In genomic region chr5:73625905-73626811, GRCh38 we compare ENCODE assay signal across 9 cellular contexts. TPM values are rescaled to one million over a fixed set of nuclear protein-coding genes. Genes with fewer than 3 reads are reported as not detected.
DNase-seq lines count a peak whose midpoint lies in the region; ATAC-seq and TF ChIP-seq lines count a peak whose summit lies in the region.
"Had no signal": no experiment of that assay in that cellular context is flagged by ENCODE, and none has a peak within 500 bp of the region (broad histone marks: within the 10 kb centered on the region; RNA-seq: fewer than 3 reads in every experiment).

A gene with protein sequence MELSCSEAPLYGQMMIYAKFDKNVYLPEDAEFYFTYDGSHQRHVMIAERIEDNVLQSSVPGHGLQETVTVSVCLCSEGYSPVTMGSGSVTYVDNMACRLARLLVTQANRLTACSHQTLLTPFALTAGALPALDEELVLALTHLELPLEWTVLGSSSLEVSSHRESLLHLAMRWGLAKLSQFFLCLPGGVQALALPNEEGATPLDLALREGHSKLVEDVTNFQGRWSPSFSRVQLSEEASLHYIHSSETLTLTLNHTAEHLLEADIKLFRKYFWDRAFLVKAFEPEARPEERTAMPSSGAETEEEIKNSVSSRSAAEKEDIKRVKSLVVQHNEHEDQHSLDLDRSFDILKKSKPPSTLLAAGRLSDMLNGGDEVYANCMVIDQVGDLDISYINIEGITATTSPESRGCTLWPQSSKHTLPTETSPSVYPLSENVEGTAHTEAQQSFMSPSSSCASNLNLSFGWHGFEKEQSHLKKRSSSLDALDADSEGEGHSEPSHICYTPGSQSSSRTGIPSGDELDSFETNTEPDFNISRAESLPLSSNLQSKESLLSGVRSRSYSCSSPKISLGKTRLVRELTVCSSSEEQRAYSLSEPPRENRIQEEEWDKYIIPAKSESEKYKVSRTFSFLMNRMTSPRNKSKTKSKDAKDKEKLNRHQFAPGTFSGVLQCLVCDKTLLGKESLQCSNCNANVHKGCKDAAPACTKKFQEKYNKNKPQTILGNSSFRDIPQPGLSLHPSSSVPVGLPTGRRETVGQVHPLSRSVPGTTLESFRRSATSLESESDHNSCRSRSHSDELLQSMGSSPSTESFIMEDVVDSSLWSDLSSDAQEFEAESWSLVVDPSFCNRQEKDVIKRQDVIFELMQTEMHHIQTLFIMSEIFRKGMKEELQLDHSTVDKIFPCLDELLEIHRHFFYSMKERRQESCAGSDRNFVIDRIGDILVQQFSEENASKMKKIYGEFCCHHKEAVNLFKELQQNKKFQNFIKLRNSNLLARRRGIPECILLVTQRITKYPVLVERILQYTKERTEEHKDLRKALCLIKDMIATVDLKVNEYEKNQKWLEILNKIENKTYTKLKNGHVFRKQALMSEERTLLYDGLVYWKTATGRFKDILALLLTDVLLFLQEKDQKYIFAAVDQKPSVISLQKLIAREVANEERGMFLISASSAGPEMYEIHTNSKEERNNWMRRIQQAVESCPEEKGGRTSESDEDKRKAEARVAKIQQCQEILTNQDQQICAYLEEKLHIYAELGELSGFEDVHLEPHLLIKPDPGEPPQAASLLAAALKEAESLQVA (N-terminal part only) (plus strand): TSS chr5:73626196. CDS start chr5:73684852, 58,656 bp downstream.

- 2% methylated on average over 30 of the region's 97 CpGs for WGBS in esophagus muscularis mucosa

- POLR2A ChIA-PET in CD4-positive, alpha-beta T cell (lab: Charles Lee), result no interaction called here
- POLR2A ChIA-PET in activated CD4-positive, alpha-beta memory T cell treated with anti-CD3 and anti-CD28 coated beads, Interleukin-2, amount 10 ng/mL, durations not matched to agents 7 days and 5 days (lab: Charles Lee), result no interaction called here

- no peaks in the 10 kb centered on the region for H3K36me3 Mint-ChIP-seq in CD4-positive, alpha-beta T cell (ENCODE audit: low read depth)
- no peaks in the 10 kb centered on the region for H3K36me3 Mint-ChIP-seq in activated CD4-positive, alpha-beta memory T cell treated with anti-CD3 and anti-CD28 coated beads, Interleukin-2, amount 10 ng/mL, durations not matched to agents 7 days and 5 days (ENCODE audit: low read depth)

- H3K4me3 Mint-ChIP-seq in CD4-positive, alpha-beta T cell, result peak within 1 kb of the TSS; percentile 85
- H3K4me3 Mint-ChIP-seq in activated CD4-positive, alpha-beta memory T cell treated with anti-CD3 and anti-CD28 coated beads, Interleukin-2, amount 10 ng/mL, durations not matched to agents 7 days and 5 days, result peak within 1 kb of the TSS; percentile 33

- CTCF ChIA-PET in CD4-positive, alpha-beta T cell (lab: Charles Lee), result no interaction called here
- CTCF ChIA-PET in activated CD4-positive, alpha-beta memory T cell treated with anti-CD3 and anti-CD28 coated beads, Interleukin-2, amount 10 ng/mL, durations not matched to agents 7 days and 5 days (lab: Charles Lee), result interaction anchor here (1.0 to 1.3 kb wide), 2 partner anchors 29 to 35 kb away, joined by 3 to 4 read pairs; no protein-coding TSS in a partner anchor

- TF ChIP-seq EP300 in esophagus muscularis mucosa (IDR thresholded peaks at IDR 0.05), result no peak

- peak in 3 of 10 experiments; percentile 3 to 10 (median 4) for DNase-seq in CD4-positive, alpha-beta T cell
- DNase-seq in GM20000 (ENCODE audit: low spot score) (peak; percentile 79), NCI-H146 (lab: John Stamatoyannopoulos, UW) (peak; percentile 88), esophagus muscularis mucosa (ENCODE audit: extremely low spot score) (no peak), MV-4-11 (lab: John Stamatoyannopoulos, UW) (no peak)
- DNase-seq in activated CD4-positive, alpha-beta memory T cell treated with anti-CD3 and anti-CD28 coated beads, Interleukin-2, amount 10 ng/mL, durations not matched to agents 7 days and 5 days, result peak; percentile 21

- H3K4me3 ChIP-seq in esophagus muscularis mucosa (peak within 1 kb of the TSS; percentile 76 to 85 (median 80)), mucosa of stomach (ENCODE audit: low read length) (peak within 1 kb of the TSS; percentile 64)

- TF ChIP-seq CTCF in CD4-positive, alpha-beta T cell (IDR thresholded peaks at IDR 0.05), result no peak
- TF ChIP-seq CTCF in GM20000 (IDR thresholded peaks at IDR 0.05; ENCODE audit: extremely low read depth, missing control alignments) (no peak), esophagus muscularis mucosa (IDR thresholded peaks at IDR 0.05) (no peak)

- no peaks in the 10 kb centered on the region for H3K9me3 Mint-ChIP-seq in CD4-positive, alpha-beta T cell
- H3K9me3 Mint-ChIP-seq in activated CD4-positive, alpha-beta memory T cell treated with anti-CD3 and anti-CD28 coated beads, Interleukin-2, amount 10 ng/mL, durations not matched to agents 7 days and 5 days, result no peaks in the 10 kb centered on the region

- H3K4me1 ChIP-seq in esophagus muscularis mucosa, result peaks cover 7 to 27% (median 25%) of the 10 kb centered on the region in 4 donors
- peaks cover 22% of the 10 kb centered on the region for H3K4me1 ChIP-seq in mucosa of stomach (ENCODE audit: control insufficient read depth, insufficient read depth, low read length)

- no peak for TF ChIP-seq POLR2A in esophagus muscularis mucosa (IDR thresholded peaks at IDR 0.05; ENCODE audit: low read depth)

- intact Hi-C loops in CD4-positive, alpha-beta T cell (cut with DNase I, micrococcal nuclease), result no loop called here
- intact Hi-C loops in esophagus muscularis mucosa (cut with DNase I), result loop anchor here (5.0 to 10.0 kb wide), 2 partner anchors 34 to 129 kb away; no protein-coding TSS in a partner anchor

- peaks cover 62% of the 10 kb centered on the region for H3K27me3 Mint-ChIP-seq in CD4-positive, alpha-beta T cell
- peaks cover 61% of the 10 kb centered on the region for H3K27me3 Mint-ChIP-seq in activated CD4-positive, alpha-beta memory T cell treated with anti-CD3 and anti-CD28 coated beads, Interleukin-2, amount 10 ng/mL, durations not matched to agents 7 days and 5 days

- no peaks in the 10 kb centered on the region for H3K9me3 ChIP-seq in CD4-positive, alpha-beta T cell (ENCODE audit: control insufficient read depth, low read length)
- H3K9me3 ChIP-seq in esophagus muscularis mucosa, result no peaks in the 10 kb centered on the region
- no peaks in the 10 kb centered on the region for H3K9me3 ChIP-seq in mucosa of stomach (ENCODE audit: control insufficient read depth, low read length)

- no peaks in the 10 kb centered on the region for H3K36me3 ChIP-seq in esophagus muscularis mucosa
- no peaks in the 10 kb centered on the region for H3K36me3 ChIP-seq in mucosa of stomach (ENCODE audit: control insufficient read depth, insufficient read depth, low read length)

- H3K9ac ChIP-seq in mucosa of stomach (ENCODE audit: low read length), result peak within 1 kb of the TSS; percentile 86

- no peak for ATAC-seq in CD4-positive, alpha-beta T cell (ENCODE audit: poor library complexity)

- H3K27ac ChIP-seq in CD4-positive, alpha-beta T cell (ENCODE audit: low read depth, low read length), result no peak within 1 kb of the TSS
- H3K27ac ChIP-seq in esophagus muscularis mucosa (replicated peaks in 1 of 4) (peak within 1 kb of the TSS; percentile 83 to 90 (median 86)), temporal lobe (ENCODE audit: low read depth, low read length) (peak within 1 kb of the TSS; percentile 2)

- H3K27ac Mint-ChIP-seq in CD4-positive, alpha-beta T cell, result no peak within 1 kb of the TSS
- no peak within 1 kb of the TSS for H3K27ac Mint-ChIP-seq in activated CD4-positive, alpha-beta memory T cell treated with anti-CD3 and anti-CD28 coated beads, Interleukin-2, amount 10 ng/mL, durations not matched to agents 7 days and 5 days

- H3K4me1 Mint-ChIP-seq in CD4-positive, alpha-beta T cell (ENCODE audit: low read depth), result peaks cover 5% of the 10 kb centered on the region
- H3K4me1 Mint-ChIP-seq in activated CD4-positive, alpha-beta memory T cell treated with anti-CD3 and anti-CD28 coated beads, Interleukin-2, amount 10 ng/mL, durations not matched to agents 7 days and 5 days, result peaks cover 2% of the 10 kb centered on the region

- peaks cover 44% of the 10 kb centered on the region for H3K27me3 ChIP-seq in CD4-positive, alpha-beta T cell (ENCODE audit: control insufficient read depth, insufficient read depth, low read length)
- H3K27me3 ChIP-seq in esophagus muscularis mucosa (no peaks in the 10 kb centered on the region), mucosa of stomach (ENCODE audit: control insufficient read depth, insufficient read depth, low read length) (no peaks in the 10 kb centered on the region)

RNA-seq across cellular contexts. Expression of the gene that starts here (rescaled TPM):
- total RNA-seq in CD4-positive, alpha-beta T cell, result not detected
- not detected for total RNA-seq in activated CD4-positive, alpha-beta memory T cell treated with anti-CD3 and anti-CD28 coated beads, Interleukin-2, amount 10 ng/mL, durations not matched to agents 7 days and 5 days
- 10 to 100 TPM; 12.7 to 31.2 (median 19.2) TPM for total RNA-seq in esophagus muscularis mucosa
- 5.7 TPM for total RNA-seq in temporal lobe
- total RNA-seq: T-helper 1 cell treated with Interleukin-12 subunit alpha and Interleukin-12 subunit beta and Interleukin-4 antibody, amounts not matched to agents 30 ng/mL and 1 ng/mL, for 36 hours had no signal

Comparison
In these comparisons a context has a peak if more than half of its experiments do, and no peak if none do; other contexts are left out.
1. Peak in DNase-seq in activated CD4-positive, alpha-beta memory T cell treated with anti-CD3 and anti-CD28 coated beads, Interleukin-2, amount 10 ng/mL, durations not matched to agents 7 days and 5 days; RNA of the gene not detected or under 1 TPM.
2. DNase-seq: peak in GM20000 (single experiment) and NCI-H146 (single experiment); none in esophagus muscularis mucosa (single experiment) and MV-4-11 (single experiment).